ENCODE assay signal across 8 cellular contexts in the genomic region with DNA sequence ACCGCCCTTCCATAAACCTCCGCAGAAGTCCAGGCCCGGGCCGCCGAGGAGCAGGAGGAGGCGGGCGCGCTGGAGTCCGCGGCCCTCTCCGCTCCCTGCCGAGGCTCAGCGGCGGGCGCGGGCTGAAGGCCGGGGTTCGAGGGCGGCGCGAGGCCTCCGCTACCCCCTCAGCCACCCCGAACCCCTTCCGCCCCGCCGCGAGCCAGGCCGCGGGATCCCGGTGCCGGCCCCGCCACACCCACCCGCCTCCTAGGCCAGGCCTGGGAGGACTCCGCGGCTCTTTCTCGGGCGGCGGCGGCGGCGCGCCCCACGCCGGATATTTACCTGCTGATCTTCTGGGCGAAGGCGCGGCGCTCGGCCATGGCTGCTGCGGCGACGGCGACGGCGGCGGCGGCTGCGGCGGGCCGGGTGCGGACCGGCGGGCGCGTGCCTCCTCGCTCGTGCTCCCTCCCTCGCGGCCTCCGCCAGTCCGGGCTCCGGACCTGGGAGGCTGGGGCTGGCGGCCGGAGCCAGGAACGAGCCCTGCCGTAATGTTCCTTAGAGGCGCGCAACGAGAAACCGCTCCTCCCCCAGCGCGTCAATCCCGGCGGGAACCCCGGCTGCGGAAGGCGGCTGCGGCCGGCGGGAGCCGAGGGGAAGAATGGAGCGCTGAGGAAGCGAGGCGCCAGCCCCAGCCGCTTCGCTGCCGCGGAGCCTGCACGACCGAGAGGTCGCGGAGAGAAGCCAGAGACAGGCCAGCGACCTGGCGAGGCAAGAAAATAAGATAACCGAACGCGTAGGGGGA. TPM values are rescaled to one million over a fixed set of nuclear protein-coding genes. Genes with fewer than 3 reads are reported as not detected.
DNase-seq lines count a peak whose midpoint lies in the region; ATAC-seq and TF ChIP-seq lines count a peak whose summit lies in the region.

Gene DOCK7, minus strand, starts transcription at position 484 of the 784 bp plus-strand sequence. Its CDS starts 122 bp downstream, at position 362.

- H3K4ac ChIP-seq in neuronal stem cell (ENCODE audit: low read length), result peak within 1 kb of the TSS; percentile 86

- H3K23ac ChIP-seq in neuronal stem cell (ENCODE audit: low read depth, low read length, poor library complexity), result peak within 1 kb of the TSS; percentile 86

- peak within 1 kb of the TSS; percentile 68 for H2BK120ac ChIP-seq in neuronal stem cell (ENCODE audit: low read depth, low read length)

- H3K14ac ChIP-seq in neuronal stem cell (ENCODE audit: low read length), result no peak within 1 kb of the TSS

- H2AFZ ChIP-seq in GM23338 (peak within 1 kb of the TSS; percentile 98), neuronal stem cell (ENCODE audit: low read length) (peak within 1 kb of the TSS; percentile 95)

- in situ Hi-C loops in SK-MEL-5 (cut with HindIII; ENCODE audit: low pct_unique_long_range_greater_than_20kb, low sequenced_read_pairs), result no loop called here

- H3K79me1 ChIP-seq in neuronal stem cell (ENCODE audit: low read depth, low read length), result peaks cover 3% of the 10 kb centered on the region

- H3K27me3 ChIP-seq in GM23338 (ENCODE audit: insufficient read depth) (0 out of 2 replicates have a peak, but pooled peaks cover 4% of the 10 kb centered on the region), neuronal stem cell (ENCODE audit: control insufficient read depth in 3 of 3, insufficient read depth in 3 of 3, low read depth in 1 of 3, low read length in 3 of 3) (no peaks in the 10 kb centered on the region), tibial nerve (no peaks in the 10 kb centered on the region)

- peak within 1 kb of the TSS; percentile 89 for H3K4me3 ChIP-seq in GM23338
- H3K4me3 ChIP-seq in neuronal stem cell (ENCODE audit: low read length in 2 of 2), result peak within 1 kb of the TSS; percentile 95 to 97
- H3K4me3 ChIP-seq in tibial nerve, result peak within 1 kb of the TSS; percentile 71 to 93 (median 82)

- no peak within 1 kb of the TSS for H2AK5ac ChIP-seq in neuronal stem cell (ENCODE audit: low read depth, low read length)

- H3K18ac ChIP-seq in neuronal stem cell (ENCODE audit: low read length), result peak within 1 kb of the TSS; percentile 98

- peaks cover 13% of the 10 kb centered on the region for H3K4me1 ChIP-seq in GM23338 (ENCODE audit: insufficient read depth)
- H3K4me1 ChIP-seq in neuronal stem cell (ENCODE audit: control insufficient read depth in 2 of 2, insufficient read depth in 1 of 2, low read depth in 1 of 2, low read length in 2 of 2), result peaks cover 8 to 21% of the 10 kb centered on the region in 2 donors
- peaks cover 0 to 69% (median 31%) of the 10 kb centered on the region in 4 donors for H3K4me1 ChIP-seq in tibial nerve

- H3K27ac ChIP-seq in GM23338 (ENCODE audit: low read depth), result peak within 1 kb of the TSS; percentile 78; the same call in 1 of the 2 replicates
- H3K27ac ChIP-seq in KOPT-K1 (ENCODE audit: low read depth, low read length, poor library complexity, severe bottlenecking), result peak within 1 kb of the TSS; percentile 60
- peak within 1 kb of the TSS; percentile 78 for H3K27ac ChIP-seq in neuronal stem cell (replicated peaks; ENCODE audit: low read length)
- peak within 1 kb of the TSS; percentile 90 to 97 (median 94) for H3K27ac ChIP-seq in tibial nerve

- TF ChIP-seq POLR2A in tibial nerve (IDR thresholded peaks at IDR 0.05), result peak; percentile 15 to 59

- H3K4me2 ChIP-seq in GM23338 (peak within 1 kb of the TSS; percentile 96), neuronal stem cell (ENCODE audit: insufficient read depth, low read length, poor library complexity, severe bottlenecking) (peak within 1 kb of the TSS; percentile 71)

- peaks cover 25% of the 10 kb centered on the region for H3K4me1 Mint-ChIP-seq in GM23338

- peaks cover 27% of the 10 kb centered on the region for H3K79me2 ChIP-seq in GM23338 (replicated peaks; ENCODE audit: insufficient read depth)

- no CpG with 5 or more reads among the region's 107 CpGs for WGBS in neuronal stem cell (ENCODE audit: extremely low coverage in 2 of 2, insufficient read length in 2 of 2, insufficient replicate concordance in 1 of 2), 2 donors
- 0 to 1% methylated on average over 50 to 81 of the region's 107 CpGs for WGBS in tibial nerve, 2 donors

- no peaks in the 10 kb centered on the region for H3K9me3 ChIP-seq in KOPT-K1 (ENCODE audit: insufficient read depth, low read length, poor library complexity, severe bottlenecking)
- H3K9me3 ChIP-seq in neuronal stem cell (replicated peaks in 1 of 2; ENCODE audit: control insufficient read depth in 2 of 2, insufficient read depth in 1 of 2, low read depth in 1 of 2, low read length in 2 of 2), result peaks cover 0 to 2% of the 10 kb centered on the region in 2 donors
- no peaks in the 10 kb centered on the region for H3K9me3 ChIP-seq in tibial nerve

- H3K36me3 ChIP-seq in GM23338 (ENCODE audit: insufficient read depth), result no peaks in the 10 kb centered on the region
- no peaks in the 10 kb centered on the region for H3K36me3 ChIP-seq in KOPT-K1 (ENCODE audit: insufficient read depth, low read length)
- H3K36me3 ChIP-seq in neuronal stem cell (replicated peaks in 1 of 2; ENCODE audit: control insufficient read depth in 2 of 2, insufficient read depth in 2 of 2, low read length in 2 of 2), result peaks cover 0 to 35% of the 10 kb centered on the region in 2 donors
- H3K36me3 ChIP-seq in tibial nerve, result no peaks in the 10 kb centered on the region

- TF ChIP-seq CTCF in GM23338 (conservative IDR thresholded peaks at IDR 0.05; ENCODE audit: low read depth in 2 of 2) (no peak), tibial nerve (IDR thresholded peaks at IDR 0.05) (peak in 1 of 5 experiments; percentile 40)

- 0 out of 2 replicates have a peak, but pooled peaks cover 4% of the 10 kb centered on the region for H3F3A ChIP-seq in GM23338 (replicated peaks; ENCODE audit: low read depth)

- no peak within 1 kb of the TSS for H2BK15ac ChIP-seq in neuronal stem cell (ENCODE audit: low read length)

- H3K4me3 Mint-ChIP-seq in GM23338, result peak within 1 kb of the TSS; percentile 95

- peak within 1 kb of the TSS; percentile 79 for H2BK5ac ChIP-seq in neuronal stem cell (ENCODE audit: low read length)

- DNase-seq in GF-D8 (lab: John Stamatoyannopoulos, UW) (peak; percentile 38), GM23338 (ENCODE audit: low spot score) (peak; percentile 93), SK-MEL-5 (ENCODE audit: low read depth, low spot score) (peak; percentile 77), glomerular endothelial cell (ENCODE audit: extremely low read depth, low read depth, low spot score) (peak; percentile 10), neuronal stem cell (ENCODE audit: low spot score) (peak; percentile 87), tibial nerve (ENCODE audit: low spot score in 2 of 2) (peak; percentile 54 to 57)
- peak; percentile 56 to 63 for DNase-seq in activated naive CD4-positive, alpha-beta T cell treated with anti-CD3 and anti-CD28 coated beads, Interleukin-2, amount 50 U/mL, for 72 hours (ENCODE audit: low spot score in 2 of 2)

- H3K27ac Mint-ChIP-seq in GM23338, result peak within 1 kb of the TSS; percentile 98
- H3K27ac Mint-ChIP-seq in activated naive CD4-positive, alpha-beta T cell treated with anti-CD3 and anti-CD28 coated beads, Interleukin-2, amount 50 U/mL, for 72 hours, result peak within 1 kb of the TSS; percentile 76 to 86

- H4K8ac ChIP-seq in neuronal stem cell (ENCODE audit: low read depth, low read length), result no peak within 1 kb of the TSS

- H4K20me1 ChIP-seq in GM23338 (replicated peaks; ENCODE audit: insufficient read depth), result 0 out of 2 replicates have a peak, but pooled peaks cover 4% of the 10 kb centered on the region

- peak within 1 kb of the TSS; percentile 97 for H3K9ac ChIP-seq in neuronal stem cell (ENCODE audit: low read depth, low read length, poor library complexity)

- H3K9me3 Mint-ChIP-seq in GM23338, result no peaks in the 10 kb centered on the region; the same call in 2 of the 3 replicates
- no peaks in the 10 kb centered on the region for H3K9me3 Mint-ChIP-seq in activated naive CD4-positive, alpha-beta T cell treated with anti-CD3 and anti-CD28 coated beads, Interleukin-2, amount 50 U/mL, for 72 hours

- peak within 1 kb of the TSS; percentile 87 for H4K91ac ChIP-seq in neuronal stem cell (ENCODE audit: low read depth, low read length, poor library complexity)

- no peak within 1 kb of the TSS for H2BK12ac ChIP-seq in neuronal stem cell (ENCODE audit: low read length)

- peak; percentile 86 for ATAC-seq in GM23338
- ATAC-seq in activated naive CD4-positive, alpha-beta T cell treated with anti-CD3 and anti-CD28 coated beads, Interleukin-2, amount 50 U/mL, for 72 hours, result peak; percentile 76 to 79

- H3K9me2 ChIP-seq in GM23338 (ENCODE audit: insufficient read depth), result no peaks in the 10 kb centered on the region

- H3K27me3 Mint-ChIP-seq in GM23338 (ENCODE audit: insufficient read depth, low read depth, poor library complexity), result peaks cover 10% of the 10 kb centered on the region

- TF ChIP-seq EP300 in tibial nerve (IDR thresholded peaks at IDR 0.05), result peak in 1 of 2 donors; percentile 62

- no peaks in the 10 kb centered on the region for H3K36me3 Mint-ChIP-seq in GM23338 (ENCODE audit: low read depth)
- peaks cover 0 to 4% of the 10 kb centered on the region in 2 donors for H3K36me3 Mint-ChIP-seq in activated naive CD4-positive, alpha-beta T cell treated with anti-CD3 and anti-CD28 coated beads, Interleukin-2, amount 50 U/mL, for 72 hours

RNA-seq across cellular contexts. Expression of gene DOCK7, which starts in this region (rescaled TPM):
- 37.3 and 37.4 TPM in 2 replicates for total RNA-seq in GM23338 (2014; rRNA removed; shearing (Covaris generic))
- polyA plus RNA-seq in GM23338 (2016; fragmentation: Nextera tagmentation; extraction: Ambion mirVana), result 11.9 and 20.5 TPM in 2 replicates
- total RNA-seq in SK-MEL-5 (2014; rRNA removed; shearing (Covaris generic)), result 87.2 and 109 TPM in 2 replicates
- polyA plus RNA-seq in SK-MEL-5 (2015; cell fraction: cytosol; rRNA removed), result 48.4 and 54.4 TPM in 2 replicates
- 48.3 and 84.2 TPM in 2 replicates for polyA plus RNA-seq in SK-MEL-5 (2015; cell fraction: nucleus; rRNA removed)
- 10 to 100 TPM in 1 of 2 donors, 1 to 10 TPM in 1; 8.3 to 20.2 TPM for total RNA-seq in activated naive CD4-positive, alpha-beta T cell treated with anti-CD3 and anti-CD28 coated beads, Interleukin-2, amount 50 U/mL, for 72 hours
- total RNA-seq in glomerular endothelial cell, result 23.6 and 33.6 TPM in 2 replicates
- polyA plus RNA-seq in neuronal stem cell (2013, experiment 1 of 2), result 28.6 TPM
- 27.6 TPM for polyA plus RNA-seq in neuronal stem cell (2013, experiment 2 of 2)
- total RNA-seq in tibial nerve, result 100 to 1,000 TPM in 2 of 4 donors, 10 to 100 TPM in 2; 48.6 to 182 (median 92.9) TPM

Comparison
In these comparisons a context has a peak if more than half of its experiments do, and no peak if none do; other contexts are left out.
1. Peak in every context shown above with its lines: DNase-seq, ATAC-seq, H3K4me3 ChIP-seq and H3K27ac ChIP-seq.
2. DNase-seq: peak in every context shown above with its lines; median percentile 93 in GM23338; 87 in neuronal stem cell; 77 in SK-MEL-5; 60 in activated naive CD4-positive, alpha-beta T cell treated with anti-CD3 and anti-CD28 coated beads, Interleukin-2, amount 50 U/mL, for 72 hours; 56 in tibial nerve; 38 in GF-D8; 10 in glomerular endothelial cell.